1 cellular context compared by ENCODE assay signal in genomic region chr3:42819351-42819965, GRCh38.
TF ChIP-seq lines count a peak whose summit lies in the region.

No MANE protein-coding gene starts in this region.

TF ChIP-seq in GM12878, 131 proteins besides CTCF, POLR2A, EP300 and RAD21:
- TF ChIP-seq, protein P1, sequence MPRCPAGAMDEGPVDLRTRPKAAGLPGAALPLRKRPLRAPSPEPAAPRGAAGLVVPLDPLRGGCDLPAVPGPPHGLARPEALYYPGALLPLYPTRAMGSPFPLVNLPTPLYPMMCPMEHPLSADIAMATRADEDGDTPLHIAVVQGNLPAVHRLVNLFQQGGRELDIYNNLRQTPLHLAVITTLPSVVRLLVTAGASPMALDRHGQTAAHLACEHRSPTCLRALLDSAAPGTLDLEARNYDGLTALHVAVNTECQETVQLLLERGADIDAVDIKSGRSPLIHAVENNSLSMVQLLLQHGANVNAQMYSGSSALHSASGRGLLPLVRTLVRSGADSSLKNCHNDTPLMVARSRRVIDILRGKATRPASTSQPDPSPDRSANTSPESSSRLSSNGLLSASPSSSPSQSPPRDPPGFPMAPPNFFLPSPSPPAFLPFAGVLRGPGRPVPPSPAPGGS (IDR thresholded peaks at IDR 0.05; ENCODE audit: borderline replicate concordance, insufficient read depth, low read depth, low read length, poor library complexity, severe bottlenecking), result no peak
- no peak for TF ChIP-seq MXI1 (IDR thresholded peaks at IDR 0.05; ENCODE audit: low read depth, low read length)
- TF ChIP-seq ZBTB40 (IDR thresholded peaks at IDR 0.05; ENCODE audit: borderline replicate concordance), result no peak
- no peak for TF ChIP-seq ZBED1 (IDR thresholded peaks at IDR 0.05; ENCODE audit: borderline replicate concordance)
- no peak for TF ChIP-seq BCLAF1 (IDR thresholded peaks at IDR 0.05)
- no peak for TF ChIP-seq MEF2B (IDR thresholded peaks at IDR 0.05; ENCODE audit: partially characterized antibody, poor library complexity, severe bottlenecking)
- TF ChIP-seq SMAD5 (IDR thresholded peaks at IDR 0.05; ENCODE audit: low read depth), result no peak
- no peak for TF ChIP-seq RELB (IDR thresholded peaks at IDR 0.05; ENCODE audit: low read depth)
- no peak for TF ChIP-seq ZNF217 (IDR thresholded peaks at IDR 0.05)
- no peak for TF ChIP-seq KDM1A (IDR thresholded peaks at IDR 0.05; ENCODE audit: borderline replicate concordance)
- TF ChIP-seq CHD2 (IDR thresholded peaks at IDR 0.05; ENCODE audit: borderline replicate concordance, low read depth, low read length), result no peak
- TF ChIP-seq BACH1 (IDR thresholded peaks at IDR 0.05; ENCODE audit: borderline replicate concordance), result no peak
- TF ChIP-seq EED (IDR thresholded peaks at IDR 0.05; ENCODE audit: low read depth), result no peak
- no peak for TF ChIP-seq HCFC1 (IDR thresholded peaks at IDR 0.05; ENCODE audit: low read length)
- no peak for TF ChIP-seq HDAC2 (IDR thresholded peaks at IDR 0.05)
- no peak for TF ChIP-seq EZH2 (IDR thresholded peaks at IDR 0.05; ENCODE audit: borderline replicate concordance, control insufficient read depth, low read depth, low read length)
- no peak for TF ChIP-seq REST (IDR thresholded peaks at IDR 0.05; ENCODE audit: low read depth, low read length)
- TF ChIP-seq, protein P2, sequence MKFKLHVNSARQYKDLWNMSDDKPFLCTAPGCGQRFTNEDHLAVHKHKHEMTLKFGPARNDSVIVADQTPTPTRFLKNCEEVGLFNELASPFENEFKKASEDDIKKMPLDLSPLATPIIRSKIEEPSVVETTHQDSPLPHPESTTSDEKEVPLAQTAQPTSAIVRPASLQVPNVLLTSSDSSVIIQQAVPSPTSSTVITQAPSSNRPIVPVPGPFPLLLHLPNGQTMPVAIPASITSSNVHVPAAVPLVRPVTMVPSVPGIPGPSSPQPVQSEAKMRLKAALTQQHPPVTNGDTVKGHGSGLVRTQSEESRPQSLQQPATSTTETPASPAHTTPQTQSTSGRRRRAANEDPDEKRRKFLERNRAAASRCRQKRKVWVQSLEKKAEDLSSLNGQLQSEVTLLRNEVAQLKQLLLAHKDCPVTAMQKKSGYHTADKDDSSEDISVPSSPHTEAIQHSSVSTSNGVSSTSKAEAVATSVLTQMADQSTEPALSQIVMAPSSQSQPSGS (IDR thresholded peaks at IDR 0.05; ENCODE audit: low read length), result no peak
